15 cellular contexts compared by ENCODE assay signal in genomic region chr2:240465765-240466578, GRCh38. TPM values are rescaled to one million over a fixed set of nuclear protein-coding genes. Genes with fewer than 3 reads are reported as not detected.
A peak's percentile ranks its signal among the peaks of the same experiment; 100 is the strongest.
DNase-seq lines count a peak whose midpoint lies in the region; ATAC-seq and TF ChIP-seq lines count a peak whose summit lies in the region.
"Had no signal": no experiment of that assay in that cellular context is flagged by ENCODE, and none has a peak within 500 bp of the region (broad histone marks: within the 10 kb centered on the region; RNA-seq: fewer than 3 reads in every experiment).

No MANE protein-coding gene starts in this region.

- peaks cover 24 to 75% (median 59%) of the 10 kb centered on the region in 10 experiments for H3K4me1 ChIP-seq in BLaER1 treated with 17β-estradiol and CSF1 and Interleukin-3, amounts not matched to agents 10 nM and 100 nM
- H3K4me1 ChIP-seq in right cardiac atrium (ENCODE audit: control insufficient read depth, insufficient read depth, low read length), result no peaks in the 10 kb centered on the region
- H3K4me1 ChIP-seq: HAP-1 had no signal

- DNase-seq in RWPE1 (ENCODE audit: low spot score), result no peak
- peak; percentile 13 to 38 (median 37) for DNase-seq in right cardiac atrium
- DNase-seq in retina, result peak; percentile 10
- DNase-seq in cerebellar nuclear complex (lab: John Stamatoyannopoulos, UW), result no peak
- no peak for DNase-seq in NCI-H526 treated with DMSO at 0.1 percent for 48 hours (lab: John Stamatoyannopoulos, UW)
- DNase-seq: GF-D8; KG1; NCI-H82; SHP77; stimulated activated naive CD4-positive, alpha-beta T cell had no signal

- H3K9ac ChIP-seq in BLaER1 treated with 17β-estradiol and CSF1 and Interleukin-3, amounts not matched to agents 10 nM and 100 nM, result peak overlapping the region in 10 of 11 experiments; percentile 3 to 73 (median 57); a peak in 18 of 22 replicates

- intact Hi-C loops in right cardiac atrium (cut with DNase I), result no loop called here

- peaks cover 0 to 95% (median 51%) of the 10 kb centered on the region in 11 experiments; a peak in 19 of 22 replicates for H4K20me1 ChIP-seq in BLaER1 treated with 17β-estradiol and CSF1 and Interleukin-3, amounts not matched to agents 10 nM and 100 nM

- H3K36me3 ChIP-seq in BLaER1 treated with 17β-estradiol and CSF1 and Interleukin-3, amounts not matched to agents 10 nM and 100 nM, result peaks cover 0 to 22% (median 0%) of the 10 kb centered on the region in 11 experiments; a peak in 6 of 22 replicates

- 59% methylated on average over 28 of the region's 28 CpGs for WGBS in right cardiac atrium

- CTCF ChIA-PET in RWPE1 (lab: Yijun Ruan, JAX), result no interaction called here

- POLR2A ChIA-PET in RWPE1 (lab: Yijun Ruan, JAX; ENCODE audit: low non-redundant PET), result no interaction called here

- H3K4me2 ChIP-seq in BLaER1 treated with 17β-estradiol and CSF1 and Interleukin-3, amounts not matched to agents 10 nM and 100 nM, result peak overlapping the region in 10 of 11 experiments; percentile 24 to 97 (median 78); a peak in 19 of 22 replicates

- H3K27me3 ChIP-seq in BLaER1 treated with 17β-estradiol and CSF1 and Interleukin-3, amounts not matched to agents 10 nM and 100 nM, result no peaks in the 10 kb centered on the region
- H3K27me3 ChIP-seq in right cardiac atrium (ENCODE audit: control insufficient read depth, insufficient read depth), result no peaks in the 10 kb centered on the region

- H3K4me3 ChIP-seq in BLaER1 treated with 17β-estradiol and CSF1 and Interleukin-3, amounts not matched to agents 10 nM and 100 nM, result peak overlapping the region in 2 of 10 experiments; percentile 22 to 34; a peak in 1 of 20 replicates
- no peak overlapping the region for H3K4me3 ChIP-seq in right cardiac atrium (ENCODE audit: low read length)
- H3K4me3 ChIP-seq: HAP-1 had no signal

- TF ChIP-seq CTCF in RWPE1 (conservative IDR thresholded peaks at IDR 0.05; ENCODE audit: low read depth), result no peak

- H3K9me3 ChIP-seq in BLaER1 treated with 17β-estradiol and CSF1 and Interleukin-3, amounts not matched to agents 10 nM and 100 nM (replicated peaks in 1 of 11), result no peaks in the 10 kb centered on the region
- H3K9me3 ChIP-seq in right cardiac atrium (ENCODE audit: control insufficient read depth, low read length), result no peaks in the 10 kb centered on the region
- H3K9me3 ChIP-seq: HAP-1 had no signal

- H3K27ac ChIP-seq in BLaER1 treated with 17β-estradiol and CSF1 and Interleukin-3, amounts not matched to agents 10 nM and 100 nM, result peak overlapping the region in 8 of 11 experiments; percentile 39 to 65 (median 52); a peak in 15 of 22 replicates
- H3K27ac ChIP-seq in RWPE1 (peak overlapping the region; percentile 52; the same call in 1 of the 2 replicates), right cardiac atrium (ENCODE audit: low read length) (no peak overlapping the region)

- ATAC-seq in right cardiac atrium (no peak), GM18498 (IDR thresholded peaks at IDR 0.05; ENCODE audit: unreplicated experiment) (no peak), GM18502 (IDR thresholded peaks at IDR 0.05; ENCODE audit: poor library complexity, unreplicated experiment) (no peak)
- ATAC-seq: activated naive CD4-positive, alpha-beta T cell treated with anti-CD3 and anti-CD28 coated beads, Interleukin-2, amount 50 U/mL, for 72 hours had no signal

RNA-seq across cellular contexts. Expression of gene GPC1, which starts 30.5 kb away (rescaled TPM):
- total RNA-seq in right cardiac atrium, result 100 to 1,000 TPM in 2 of 4 donors, 10 to 100 TPM in 2; 75.8 to 107 (median 94.8) TPM
- polyA plus RNA-seq in right cardiac atrium, result 118 TPM

Comparison
In these comparisons a context has a peak if more than half of its experiments do, and no peak if none do; other contexts are left out.
1. DNase-seq: peak in right cardiac atrium (3 of 3) and retina (single experiment); none in RWPE1 (single experiment), cerebellar nuclear complex (0 of 2) and NCI-H526 treated with DMSO at 0.1 percent for 48 hours (single experiment).